In the genomic region with DNA sequence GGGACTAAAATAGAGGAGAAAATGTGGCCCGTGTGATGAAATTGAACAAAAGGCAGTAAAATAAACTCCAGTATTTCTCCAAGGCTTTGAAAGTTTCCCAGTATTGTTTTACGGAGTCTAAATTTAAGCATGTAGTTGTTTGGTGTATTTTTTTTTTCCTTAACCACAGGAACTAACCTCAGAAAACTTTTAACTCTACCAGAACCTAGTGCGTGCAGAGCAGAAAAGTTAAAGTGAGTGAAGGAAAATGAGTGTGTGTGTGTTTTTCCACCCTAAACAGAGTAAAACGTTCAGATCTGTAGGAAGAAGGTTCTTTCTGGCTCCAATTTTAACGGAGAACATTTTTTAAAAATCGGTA, we compare ENCODE assay signal across 8 cellular contexts. TPM values are rescaled to one million over a fixed set of nuclear protein-coding genes. Genes with fewer than 3 reads are reported as not detected.
DNase-seq lines count a peak whose midpoint lies in the region; ATAC-seq and TF ChIP-seq lines count a peak whose summit lies in the region.

No MANE protein-coding gene starts in this region.

- TF ChIP-seq CTCF in DOHH2 (IDR thresholded peaks at IDR 0.05; ENCODE audit: low read depth, low read length, poor library complexity, severe bottlenecking): no peak
- TF ChIP-seq CTCF in esophagus squamous epithelium (IDR thresholded peaks at IDR 0.05): no peak

- H3K9me3 ChIP-seq in DOHH2 (ENCODE audit: control insufficient read depth, insufficient read depth, low read length) (no peaks in the 10 kb centered on the region), esophagus squamous epithelium (no peaks in the 10 kb centered on the region), trophoblast cell (ENCODE audit: insufficient read depth, low read depth, low read length) (no peaks in the 10 kb centered on the region)

- H3K79me1 ChIP-seq in trophoblast cell (ENCODE audit: low read length): peaks cover 8% of the 10 kb centered on the region

- no peak overlapping the region for H3K27ac ChIP-seq in DOHH2 (ENCODE audit: low read depth, low read length)
- peak overlapping the region; percentile 78 to 90 (median 83) for H3K27ac ChIP-seq in esophagus squamous epithelium
- H3K27ac ChIP-seq in trophoblast cell (ENCODE audit: low read depth, low read length): no peak overlapping the region

- no peaks in the 10 kb centered on the region for H4K20me1 ChIP-seq in DOHH2 (ENCODE audit: control insufficient read depth, insufficient read depth, low read depth, low read length)

- H2BK12ac ChIP-seq in trophoblast cell (ENCODE audit: low read length): no peak overlapping the region

- H3K4ac ChIP-seq in trophoblast cell (ENCODE audit: low read depth, low read length): no peak overlapping the region

- intact Hi-C loops in esophagus squamous epithelium (cut with DNase I): no loop called here

- peaks cover 36% of the 10 kb centered on the region for H3K27me3 ChIP-seq in DOHH2 (ENCODE audit: control insufficient read depth, low read length)
- peaks cover 0 to 12% (median 0%) of the 10 kb centered on the region in 4 donors for H3K27me3 ChIP-seq in esophagus squamous epithelium
- H3K27me3 ChIP-seq in trophoblast cell (ENCODE audit: insufficient read depth, low read length): no peaks in the 10 kb centered on the region

- H2AK5ac ChIP-seq in trophoblast cell (ENCODE audit: low read length): no peak overlapping the region

- H3K4me3 ChIP-seq in DOHH2 (ENCODE audit: low read length): no peak overlapping the region
- H3K4me3 ChIP-seq in esophagus squamous epithelium: peak overlapping the region; percentile 69 to 98 (median 88)
- H3K4me3 ChIP-seq in trophoblast cell (ENCODE audit: low read depth, low read length): peak overlapping the region; percentile 80

- no peak overlapping the region for H4K91ac ChIP-seq in trophoblast cell (ENCODE audit: low read depth, low read length)

- no peak overlapping the region for H3K14ac ChIP-seq in trophoblast cell (ENCODE audit: low read length)

- peak; percentile 12 for DNase-seq in RPMI7951 (ENCODE audit: low read depth)
- no peak for DNase-seq in esophagus squamous epithelium (lab: John Stamatoyannopoulos, UW)
- DNase-seq in trophoblast cell: no peak
- DNase-seq in GDM1 (lab: John Stamatoyannopoulos, UW): no peak
- no peak for DNase-seq in HK-2 (ENCODE audit: unreplicated experiment)

- no peak overlapping the region for H3K23ac ChIP-seq in trophoblast cell (ENCODE audit: low read length)

- 6 to 16% methylated on average over 6 of the region's 6 CpGs for WGBS in esophagus squamous epithelium, 2 donors
- WGBS in trophoblast cell (ENCODE audit: extremely low coverage, insufficient coverage, insufficient read length): no CpG with 5 or more reads among the region's 6 CpGs

- H3K9me2 ChIP-seq in DOHH2 (replicated peaks; ENCODE audit: control insufficient read depth, low read length): no peaks in the 10 kb centered on the region

- no peak overlapping the region for H4K12ac ChIP-seq in trophoblast cell (ENCODE audit: low read depth, low read length)

- no peak overlapping the region for H3K18ac ChIP-seq in trophoblast cell (ENCODE audit: low read length)

- no peak overlapping the region for H4K8ac ChIP-seq in trophoblast cell (ENCODE audit: low read depth, low read length)

- 0 out of 2 replicates have a peak, but pooled peaks cover 5% of the 10 kb centered on the region for H3F3A ChIP-seq in DOHH2 (ENCODE audit: control insufficient read depth, insufficient read depth)

- H2BK5ac ChIP-seq in trophoblast cell (ENCODE audit: low read depth, low read length, poor library complexity): no peak overlapping the region

- H3K9ac ChIP-seq in trophoblast cell (ENCODE audit: low read length): peak overlapping the region; percentile 50

- H2AFZ ChIP-seq in trophoblast cell (ENCODE audit: insufficient read depth, low read length, poor library complexity): no peak overlapping the region

- no peak for ATAC-seq in GM18867 (IDR thresholded peaks at IDR 0.05; ENCODE audit: unreplicated experiment)
- no peak for ATAC-seq in GM21360 (IDR thresholded peaks at IDR 0.05; ENCODE audit: unreplicated experiment)

- H3K36me3 ChIP-seq in DOHH2 (ENCODE audit: control insufficient read depth, low read length) (no peaks in the 10 kb centered on the region), esophagus squamous epithelium (no peaks in the 10 kb centered on the region), trophoblast cell (ENCODE audit: control insufficient read depth in 1 of 2, insufficient read depth in 2 of 2, low read length in 2 of 2) (peaks cover 0 to 2% of the 10 kb centered on the region in 2 experiments)

- H3K79me2 ChIP-seq in DOHH2 (ENCODE audit: control insufficient read depth, low read length) (no peaks in the 10 kb centered on the region), trophoblast cell (ENCODE audit: control insufficient read depth, insufficient read depth, low read length, poor library complexity) (peaks cover 7% of the 10 kb centered on the region)

- no peak for TF ChIP-seq POLR2A in esophagus squamous epithelium (IDR thresholded peaks at IDR 0.05)

- H3K4me1 ChIP-seq in DOHH2 (ENCODE audit: control insufficient read depth, low read length) (0 out of 2 replicates have a peak, but pooled peaks cover 3% of the 10 kb centered on the region), esophagus squamous epithelium (peaks cover 3 to 53% (median 11%) of the 10 kb centered on the region in 3 donors), trophoblast cell (ENCODE audit: control insufficient read depth in 1 of 2, insufficient read depth in 2 of 2, low read length in 2 of 2) (peaks cover 8 to 9% of the 10 kb centered on the region in 2 experiments)

- no peak overlapping the region for H2BK120ac ChIP-seq in trophoblast cell (ENCODE audit: insufficient read depth, low read length, poor library complexity)

- H3K4me2 ChIP-seq in DOHH2 (ENCODE audit: low read length) (0 out of 2 replicates have a peak overlapping the region, but pooled peaks have one; percentile 11), trophoblast cell (ENCODE audit: low read length) (peak overlapping the region; percentile 92)

RNA-seq across cellular contexts. Expression of gene PROSER2, which starts 0.8 kb away (rescaled TPM):
- 0.84 and 1.6 TPM in 2 replicates for total RNA-seq in RPMI7951 (2014; rRNA removed; shearing (Covaris generic))
- total RNA-seq in esophagus squamous epithelium: 10 to 100 TPM in 2 of 4 donors, 1 to 10 TPM in 2; 6.4 to 15.5 (median 11.1) TPM
- polyA plus RNA-seq in trophoblast cell (2013): 16.0 and 17.5 TPM in 2 replicates

Comparison
In these comparisons a context has a peak if more than half of its experiments do, and no peak if none do; other contexts are left out.
1. H3K27ac ChIP-seq: peak in esophagus squamous epithelium (4 of 4); none in DOHH2 (single experiment) and trophoblast cell (single experiment).